In the genomic region with DNA sequence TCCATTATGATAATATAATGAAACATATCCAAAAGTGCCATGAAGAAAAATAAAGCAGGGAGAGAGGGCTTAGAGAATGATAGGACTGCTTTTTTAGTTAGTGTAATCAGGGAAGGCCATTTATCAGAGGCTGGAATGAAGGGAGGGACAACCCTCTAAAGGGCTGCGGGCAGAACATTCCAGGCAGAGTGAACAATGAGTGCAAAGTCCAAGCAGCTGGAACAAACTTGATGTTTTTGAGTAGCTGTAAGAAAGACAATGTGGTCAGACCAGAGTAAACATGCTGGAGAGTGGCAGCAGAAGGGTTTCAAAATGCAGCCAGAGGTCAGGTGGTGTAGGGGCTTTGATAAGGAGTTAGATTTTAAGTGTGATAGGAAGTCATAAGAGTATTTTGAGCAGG, we compare ENCODE assay signal across 11 cellular contexts.
A peak's percentile ranks its signal among the peaks of the same experiment; 100 is the strongest.
DNase-seq lines count a peak whose midpoint lies in the region; ATAC-seq and TF ChIP-seq lines count a peak whose summit lies in the region.
"Had no signal": no experiment of that assay in that cellular context is flagged by ENCODE, and none has a peak within 500 bp of the region (broad histone marks: within the 10 kb centered on the region; RNA-seq: fewer than 3 reads in every experiment).

No MANE protein-coding gene starts in this region.

- H3K4me3 ChIP-seq in epithelial cell of proximal tubule (ENCODE audit: low read depth, low read length) = no peak overlapping the region
- H3K4me3 ChIP-seq in right lobe of liver = no peak overlapping the region
- H3K4me3 ChIP-seq in uterus = no peak overlapping the region
- H3K4me3 ChIP-seq: coronary artery, thoracic aorta had no signal

- H3K27me3 ChIP-seq in right lobe of liver = no peaks in the 10 kb centered on the region
- H3K27me3 ChIP-seq in uterus = no peaks in the 10 kb centered on the region

- TF ChIP-seq CTCF in 22Rv1 (IDR thresholded peaks at IDR 0.05) = no peak
- no peak for TF ChIP-seq CTCF in epithelial cell of proximal tubule (conservative IDR thresholded peaks at IDR 0.05; ENCODE audit: low read depth, low read length)
- TF ChIP-seq CTCF in right lobe of liver (IDR thresholded peaks at IDR 0.05) = no peak
- TF ChIP-seq CTCF in uterus (IDR thresholded peaks at IDR 0.05) = no peak

- no peaks in the 10 kb centered on the region for H3K36me3 ChIP-seq in right lobe of liver
- no peaks in the 10 kb centered on the region for H3K36me3 ChIP-seq in uterus
- H3K36me3 ChIP-seq: thoracic aorta had no signal

- ATAC-seq in right lobe of liver (peak; percentile 49 to 84 (median 59)), GM19397 (IDR thresholded peaks at IDR 0.05; ENCODE audit: unreplicated experiment) (no peak), HG03135 (IDR thresholded peaks at IDR 0.05; ENCODE audit: unreplicated experiment) (no peak), HG03457 (IDR thresholded peaks at IDR 0.05; ENCODE audit: unreplicated experiment) (no peak)

- H3K4me1 ChIP-seq in right lobe of liver (no peaks in the 10 kb centered on the region), uterus (no peaks in the 10 kb centered on the region)

- H3K27ac ChIP-seq in 22Rv1 (peak overlapping the region; percentile 46), right lobe of liver (no peak overlapping the region), uterus (peak overlapping the region in 1 of 2 donors; percentile 66)
- H3K27ac ChIP-seq: coronary artery, thoracic aorta had no signal

- 22% methylated on average over 1 of the region's 1 CpG for WGBS in right lobe of liver (ENCODE audit: insufficient coverage, low coverage, low lambda C conversion rate, missing lambda C conversion rate)

- DNase-seq in NCI-H226 = peak; percentile 44
- peak; percentile 73 for DNase-seq in epithelial cell of proximal tubule (ENCODE audit: low read depth)
- DNase-seq in right lobe of liver = no peak
- DNase-seq in uterus = no peak
- DNase-seq: nucleus accumbens had no signal

- H3K9me3 ChIP-seq in right lobe of liver = no peaks in the 10 kb centered on the region
- H3K9me3 ChIP-seq in uterus = no peaks in the 10 kb centered on the region
- H3K9me3 ChIP-seq: thoracic aorta had no signal

- intact Hi-C loops in right lobe of liver (cut with DNase I) (no loop called here), uterus (cut with DNase I; ENCODE audit: low total_unique reads) (no loop called here)

- TF ChIP-seq POLR2A in right lobe of liver (IDR thresholded peaks at IDR 0.05) (no peak), uterus (IDR thresholded peaks at IDR 0.05) (no peak)

Comparison
In these comparisons a context has a peak if more than half of its experiments do, and no peak if none do; other contexts are left out.
1. DNase-seq: peak in NCI-H226 (single experiment) and epithelial cell of proximal tubule (single experiment); none in right lobe of liver (0 of 3) and uterus (0 of 2).
2. ATAC-seq: peak in right lobe of liver (4 of 4); none in GM19397 (single experiment), HG03135 (single experiment) and HG03457 (single experiment).